9 cellular contexts compared by ENCODE assay signal in genomic region chr3:127597020-127597771, GRCh38. TPM values are rescaled to one million over a fixed set of nuclear protein-coding genes. Genes with fewer than 3 reads are reported as not detected.
DNase-seq lines count a peak whose midpoint lies in the region; ATAC-seq and TF ChIP-seq lines count a peak whose summit lies in the region.
"Had no signal": no experiment of that assay in that cellular context is flagged by ENCODE, and none has a peak within 500 bp of the region (broad histone marks: within the 10 kb centered on the region; RNA-seq: fewer than 3 reads in every experiment).

No MANE protein-coding gene starts in this region.

- no peaks in the 10 kb centered on the region for H3K9me3 Mint-ChIP-seq in type B pancreatic cell

- H3F3A ChIP-seq in PC-3 (ENCODE audit: low read length, unreplicated experiment), result no peaks in the 10 kb centered on the region

- H3K27ac Mint-ChIP-seq in type B pancreatic cell, result peak overlapping the region; percentile 85

- no peak overlapping the region for H3K9ac ChIP-seq in PC-3 (ENCODE audit: low read length)

- CTCF ChIA-PET in PC-3 (lab: Charles Lee), result interaction anchor here (0.6 kb wide), 1 partner anchor 48 kb away, joined by 3 read pairs; no protein-coding TSS in a partner anchor

- intact Hi-C loops in heart right ventricle (cut with DNase I), result loop anchor here in 1 of 10 donors (10.0 kb wide), 1 partner anchor 228 kb away; the partner anchor contains the start of gene MGLL
- intact Hi-C loops in right cardiac atrium (cut with DNase I), result no loop called here
- intact Hi-C loops in PC-3 (cut with micrococcal nuclease), result loop anchor here (10.0 kb wide), 1 partner anchor 98 kb away; no protein-coding TSS in a partner anchor

- peak overlapping the region; percentile 100 for H3K4me2 ChIP-seq in PC-3 (ENCODE audit: low read length)

- TF ChIP-seq CTCF in heart right ventricle (IDR thresholded peaks at IDR 0.05), result no peak
- no peak for TF ChIP-seq CTCF in PC-3 (conservative IDR thresholded peaks at IDR 0.05; ENCODE audit: low read depth, low read length)
- no peak for TF ChIP-seq CTCF in epithelial cell of proximal tubule (conservative IDR thresholded peaks at IDR 0.05; ENCODE audit: low read depth, low read length)
- no peak for TF ChIP-seq CTCF in type B pancreatic cell (conservative IDR thresholded peaks at IDR 0.05)

- no peaks in the 10 kb centered on the region for H4K20me1 ChIP-seq in PC-3 (ENCODE audit: low read length)

- DNase-seq in heart right ventricle (no peak), right cardiac atrium (no peak), PC-3 (no peak), epithelial cell of proximal tubule (ENCODE audit: low read depth) (no peak), type B pancreatic cell (ENCODE audit: extremely low spot score, unreplicated experiment) (no peak), mesenteric fat pad (ENCODE audit: low spot score) (no peak)
- DNase-seq in activated CD4-positive, CD25-positive, alpha-beta regulatory T cell treated with anti-CD3 and anti-CD28 coated beads, Interleukin-2, amount 50 U/mL, for 72 hours, result no peak
- DNase-seq: KBM-7 had no signal

- peaks cover 39% of the 10 kb centered on the region for H3K79me2 ChIP-seq in PC-3 (ENCODE audit: low read length)

- H3K4me1 ChIP-seq in heart right ventricle (peaks cover 0 to 29% (median 11%) of the 10 kb centered on the region in 9 donors), right cardiac atrium (ENCODE audit: control insufficient read depth, insufficient read depth, low read length) (no peaks in the 10 kb centered on the region), PC-3 (ENCODE audit: insufficient read depth, low read length) (peaks cover 23% of the 10 kb centered on the region)

- H3K36me3 ChIP-seq in heart right ventricle, result peaks cover 0 to 3% (median 0%) of the 10 kb centered on the region in 9 donors
- H3K36me3 ChIP-seq in PC-3 (ENCODE audit: low read depth, low read length), result peaks cover 11% of the 10 kb centered on the region

- H3K9me2 ChIP-seq in PC-3 (replicated peaks; ENCODE audit: low read length), result no peaks in the 10 kb centered on the region

- BruUV-seq in PC-3 (replicated peaks; lab: Mats Ljungman, UMichigan), result TSS peak; percentile 69

- WGBS in heart right ventricle, 2 donors, result 70 to 75% methylated on average over 12 of the region's 12 CpGs
- 68% methylated on average over 12 of the region's 12 CpGs for WGBS in right cardiac atrium

- H3K4me3 ChIP-seq in heart right ventricle, result peak overlapping the region in 6 of 10 donors; percentile 63 to 70 (median 66)
- no peak overlapping the region for H3K4me3 ChIP-seq in right cardiac atrium (ENCODE audit: low read length)
- H3K4me3 ChIP-seq in PC-3 (ENCODE audit: low read length), result peak overlapping the region; percentile 81; the same call in 1 of the 2 replicates
- peak overlapping the region; percentile 65 for H3K4me3 ChIP-seq in epithelial cell of proximal tubule (ENCODE audit: low read depth, low read length)

- peaks cover 6% of the 10 kb centered on the region for H3K36me3 Mint-ChIP-seq in type B pancreatic cell

- no peak for ATAC-seq in heart right ventricle
- no peak for ATAC-seq in right cardiac atrium
- ATAC-seq in PC-3, result no peak
- no peak for ATAC-seq in HG02884 (IDR thresholded peaks at IDR 0.05; ENCODE audit: unreplicated experiment)

- no peak overlapping the region; the same call in 1 of the 2 replicates for H2AFZ ChIP-seq in PC-3 (ENCODE audit: low read length)

- H3K4me3 Mint-ChIP-seq in type B pancreatic cell, result peak overlapping the region; percentile 91

- POLR2A ChIA-PET in PC-3 (lab: Charles Lee; ENCODE audit: unreplicated experiment), result interaction anchor here (0.8 kb wide), 1 partner anchor 233 kb away, joined by 6 read pairs; no protein-coding TSS in a partner anchor

- H3K9me3 ChIP-seq in heart right ventricle, result no peaks in the 10 kb centered on the region
- H3K9me3 ChIP-seq in right cardiac atrium (ENCODE audit: control insufficient read depth, low read length), result no peaks in the 10 kb centered on the region
- H3K9me3 ChIP-seq in PC-3 (ENCODE audit: low read length), result no peaks in the 10 kb centered on the region

- H3K27me3 ChIP-seq in heart right ventricle (no peaks in the 10 kb centered on the region), right cardiac atrium (ENCODE audit: control insufficient read depth, insufficient read depth) (no peaks in the 10 kb centered on the region), PC-3 (ENCODE audit: low read length) (no peaks in the 10 kb centered on the region)

- H3K4me1 Mint-ChIP-seq in type B pancreatic cell (ENCODE audit: unreplicated experiment), result peaks cover 16% of the 10 kb centered on the region

- peaks cover 14% of the 10 kb centered on the region for H3K27me3 Mint-ChIP-seq in type B pancreatic cell

- no peak overlapping the region for H3K27ac ChIP-seq in heart right ventricle
- H3K27ac ChIP-seq in right cardiac atrium (ENCODE audit: low read length), result no peak overlapping the region
- H3K27ac ChIP-seq in PC-3 (ENCODE audit: low read length), result no peak overlapping the region

RNA-seq across cellular contexts. Expression of gene MCM2, which starts 1.0 kb away (rescaled TPM):
- 10 to 100 TPM in 2 of 10 donors, 1 to 10 TPM in 8; 4.1 to 10.9 (median 7.0) TPM for total RNA-seq in heart right ventricle
- polyA plus RNA-seq in heart right ventricle, result 1 to 10 TPM; 1.1 to 3.6 TPM
- total RNA-seq in right cardiac atrium, result 1 to 10 TPM; 4.0 to 7.9 (median 6.1) TPM
- 3.2 TPM for polyA plus RNA-seq in right cardiac atrium
- total RNA-seq in PC-3 (2014; rRNA removed), result 131 and 252 TPM in 2 replicates
- total RNA-seq in epithelial cell of proximal tubule, result 74.3 and 139 TPM in 2 replicates
- total RNA-seq in type B pancreatic cell (ENCODE audit: low replicate concordance), result 51.9 and 118 TPM in 2 replicates
- 2.4 TPM for total RNA-seq in mesenteric fat pad

RNA-seq across cellular contexts. Expression of gene TPRA1, which starts 6.7 kb away (rescaled TPM):
- total RNA-seq in heart right ventricle (10 to 100 TPM; 11.0 to 24.2 (median 16.3) TPM), right cardiac atrium (10 to 100 TPM; 18.5 to 23.7 (median 20.1) TPM), PC-3 (2014; rRNA removed) (25.7 and 34.0 TPM in 2 replicates), epithelial cell of proximal tubule (53.2 and 76.6 TPM in 2 replicates), type B pancreatic cell (ENCODE audit: low replicate concordance) (35.2 and 42.3 TPM in 2 replicates), mesenteric fat pad (24.6 TPM)
- polyA plus RNA-seq in heart right ventricle (10 to 100 TPM; 19.5 to 26.0 TPM), right cardiac atrium (17.9 TPM)

RNA-seq across cellular contexts. Expression of gene PODXL2, which starts 31.8 kb away (rescaled TPM):
- total RNA-seq in heart right ventricle (1 to 10 TPM in 9 of 10 donors, under 1 TPM in 1; 0.42 to 4.0 (median 1.5) TPM), right cardiac atrium (1 to 10 TPM; 1.5 to 3.0 (median 2.1) TPM), PC-3 (2014; rRNA removed) (32.4 and 45.8 TPM in 2 replicates), epithelial cell of proximal tubule (28.9 TPM in 2 replicates), type B pancreatic cell (ENCODE audit: low replicate concordance) (24.8 and 48.9 TPM in 2 replicates), mesenteric fat pad (2.5 TPM)
- polyA plus RNA-seq in heart right ventricle (1 to 10 TPM in 1 of 2 donors, under 1 TPM in 1; 0.66 to 2.2 TPM), right cardiac atrium (2.0 TPM)
